ENCODE assay signal across 8 cellular contexts in genomic region chr15:88637841-88638625, GRCh38. TPM values are rescaled to one million over a fixed set of nuclear protein-coding genes. Genes with fewer than 3 reads are reported as not detected.
A peak's percentile ranks its signal among the peaks of the same experiment; 100 is the strongest.
DNase-seq lines count a peak whose midpoint lies in the region; ATAC-seq, FAIRE-seq and TF ChIP-seq lines count a peak whose summit lies in the region.

No MANE protein-coding gene starts in this region.

- TF ChIP-seq EP300 in transverse colon (IDR thresholded peaks at IDR 0.05; ENCODE audit: low read depth) = no peak

- H3K27me3 Mint-ChIP-seq in activated T-cell treated with anti-CD3 and anti-CD28 coated beads, Interleukin-2, amount 50 U/mL, for 24 hours = no peaks in the 10 kb centered on the region

- no peak for DNase-seq in activated T-cell treated with anti-CD3 and anti-CD28 coated beads, Interleukin-2, amount 50 U/mL, for 24 hours
- no peak for DNase-seq in activated T-cell treated with anti-CD3 and anti-CD28 coated beads, Interleukin-2, amount 50 U/mL, for 48 hours
- DNase-seq in body of pancreas (peak; percentile 42 to 49 (median 44)), lower lobe of right lung (no peak), transverse colon (no peak), UCSD-AML1 (lab: John Stamatoyannopoulos, UW; ENCODE audit: unreplicated experiment) (no peak), D721Med (ENCODE audit: insufficient read length, low spot score) (no peak)

- no peaks in the 10 kb centered on the region for H3K27me3 ChIP-seq in body of pancreas
- no peaks in the 10 kb centered on the region for H3K27me3 ChIP-seq in lower lobe of right lung (ENCODE audit: low read depth)
- no peaks in the 10 kb centered on the region for H3K27me3 ChIP-seq in transverse colon

- peak overlapping the region; percentile 99 for H3K27ac Mint-ChIP-seq in activated T-cell treated with anti-CD3 and anti-CD28 coated beads, Interleukin-2, amount 50 U/mL, for 24 hours

- peaks cover 88% of the 10 kb centered on the region for H3K4me1 Mint-ChIP-seq in activated T-cell treated with anti-CD3 and anti-CD28 coated beads, Interleukin-2, amount 50 U/mL, for 24 hours (ENCODE audit: low read depth)

- H3K4me3 ChIP-seq in body of pancreas (no peak overlapping the region), lower lobe of right lung (peak overlapping the region; percentile 58), transverse colon (peak overlapping the region in 3 of 4 donors; percentile 30 to 52 (median 41))

- peaks cover 55% of the 10 kb centered on the region for H3K4me1 ChIP-seq in body of pancreas
- H3K4me1 ChIP-seq in lower lobe of right lung = peaks cover 67% of the 10 kb centered on the region
- peaks cover 9 to 34% (median 33%) of the 10 kb centered on the region in 4 donors for H3K4me1 ChIP-seq in transverse colon

- no peak for TF ChIP-seq CTCF in body of pancreas (IDR thresholded peaks at IDR 0.05)
- no peak for TF ChIP-seq CTCF in lower lobe of right lung (IDR thresholded peaks at IDR 0.05)
- TF ChIP-seq CTCF in transverse colon (IDR thresholded peaks at IDR 0.05) = no peak
- TF ChIP-seq CTCF in D721Med (IDR thresholded peaks at IDR 0.05; ENCODE audit: insufficient read depth, missing control alignments) = no peak

- H3K9me3 ChIP-seq in body of pancreas (no peaks in the 10 kb centered on the region), lower lobe of right lung (no peaks in the 10 kb centered on the region), transverse colon (no peaks in the 10 kb centered on the region)

- H3K36me3 ChIP-seq in body of pancreas (replicated peaks in 1 of 2; ENCODE audit: insufficient read depth in 1 of 2, low read depth in 2 of 2) = no peaks in the 10 kb centered on the region
- peaks cover 6% of the 10 kb centered on the region for H3K36me3 ChIP-seq in lower lobe of right lung
- H3K36me3 ChIP-seq in transverse colon = no peaks in the 10 kb centered on the region

- TF ChIP-seq POLR2A in body of pancreas (IDR thresholded peaks at IDR 0.05) (no peak), transverse colon (IDR thresholded peaks at IDR 0.05) (no peak)

- WGBS in body of pancreas, 2 donors = 61 to 66% methylated on average over 7 of the region's 7 CpGs
- 42 to 86% methylated on average over 1 to 7 of the region's 7 CpGs for WGBS in transverse colon (ENCODE audit: low coverage in 1 of 2), 2 donors

- peak overlapping the region; percentile 83 for H3K4me3 Mint-ChIP-seq in activated T-cell treated with anti-CD3 and anti-CD28 coated beads, Interleukin-2, amount 50 U/mL, for 24 hours

- ATAC-seq in body of pancreas (peak; percentile 10), lower lobe of right lung (peak; percentile 1), GM21528 (IDR thresholded peaks at IDR 0.05; ENCODE audit: low FRiP score, unreplicated experiment) (no peak)

- no peaks in the 10 kb centered on the region for H3K9me3 Mint-ChIP-seq in activated T-cell treated with anti-CD3 and anti-CD28 coated beads, Interleukin-2, amount 50 U/mL, for 24 hours

- peaks cover 74% of the 10 kb centered on the region for H3K36me3 Mint-ChIP-seq in activated T-cell treated with anti-CD3 and anti-CD28 coated beads, Interleukin-2, amount 50 U/mL, for 24 hours (ENCODE audit: low read depth)

- no peak for FAIRE-seq in D721Med (lab: Jason Lieb, UNC)

- intact Hi-C loops in body of pancreas (cut with DNase I) = no loop called here
- intact Hi-C loops in lower lobe of right lung (cut with DNase I) = no loop called here
- intact Hi-C loops in transverse colon (cut with DNase I; ENCODE audit: low total_unique reads) = no loop called here

- H3K27ac ChIP-seq in body of pancreas = peak overlapping the region; percentile 89 to 98 (median 94)
- H3K27ac ChIP-seq in lower lobe of right lung = peak overlapping the region; percentile 98
- H3K27ac ChIP-seq in transverse colon = peak overlapping the region; percentile 95 to 98 (median 96)

- in situ Hi-C loops in transverse colon (cut with MboI; ENCODE audit: low pct_ligation_motif_present in 1 of 4, low pct_unique_long_range_greater_than_20kb in 1 of 4, low sequenced_read_pairs in 3 of 4) = no loop called here

RNA-seq across cellular contexts. Expression of gene ISG20, which starts 0.8 kb away (rescaled TPM):
- 10 to 100 TPM in 1 of 2 donors, 1 to 10 TPM in 1; 2.9 to 25.4 TPM for total RNA-seq in body of pancreas
- 32.0 TPM for total RNA-seq in lower lobe of right lung
- 10 to 100 TPM; 18.7 to 51.9 (median 38.6) TPM for total RNA-seq in transverse colon

RNA-seq across cellular contexts. Expression of gene AEN, which starts 16.9 kb away (rescaled TPM):
- total RNA-seq in body of pancreas (10 to 100 TPM; 20.4 to 23.3 TPM), lower lobe of right lung (23.8 TPM), transverse colon (10 to 100 TPM in 1 of 4 donors, 1 to 10 TPM in 3; 1.5 to 22.7 (median 8.7) TPM)

Comparison
In these comparisons a context has a peak if more than half of its experiments do, and no peak if none do; other contexts are left out.
1. DNase-seq: peak in body of pancreas (4 of 4); none in activated T-cell treated with anti-CD3 and anti-CD28 coated beads, Interleukin-2, amount 50 U/mL, for 24 hours (single experiment), activated T-cell treated with anti-CD3 and anti-CD28 coated beads, Interleukin-2, amount 50 U/mL, for 48 hours (0 of 2), lower lobe of right lung (single experiment), transverse colon (single experiment), UCSD-AML1 (single experiment) and D721Med (single experiment).
2. H3K4me3 ChIP-seq: peak in lower lobe of right lung (single experiment) and transverse colon (3 of 4); none in body of pancreas (0 of 2).
3. Peak in every context shown above with its lines, with median percentiles within 50 percentile points of each other: H3K27ac ChIP-seq.